In the genomic region with DNA sequence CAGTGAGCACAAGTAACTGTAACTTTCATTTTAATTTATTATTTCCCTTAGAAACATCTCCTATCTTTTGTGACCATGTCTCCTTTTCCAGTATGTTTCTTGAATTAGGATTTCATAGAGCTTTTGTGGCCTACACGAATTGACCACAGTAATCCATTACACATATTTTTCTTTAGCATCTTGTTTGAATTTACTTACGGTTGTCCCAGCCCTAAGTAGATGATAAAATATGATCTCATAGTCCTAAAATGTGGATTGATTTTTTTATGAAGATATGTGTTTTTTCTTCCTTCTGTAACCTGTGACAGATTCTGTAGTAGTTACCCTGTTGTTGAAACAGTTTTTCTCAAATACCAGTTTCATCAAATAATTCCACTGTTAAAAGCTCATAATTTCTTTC, we compare ENCODE assay signal across 1 cellular context.
TF ChIP-seq lines count a peak whose summit lies in the region.

No MANE protein-coding gene starts in this region.

TF ChIP-seq in SK-N-SH, 30 proteins besides CTCF, POLR2A, EP300 and RAD21 (continued from another document):
- TF ChIP-seq GATA2 (CRISPR knock-in tag; IDR thresholded peaks at IDR 0.05), result no peak
- TF ChIP-seq RCOR1 (IDR thresholded peaks at IDR 0.05; ENCODE audit: low read length), result no peak
- TF ChIP-seq ELF1 (IDR thresholded peaks at IDR 0.05), result no peak
- TF ChIP-seq FOXM1 (IDR thresholded peaks at IDR 0.05; ENCODE audit: low read depth), result no peak
